In genomic region chr19:7410946-7411345, GRCh38 we compare ENCODE assay signal across 14 cellular contexts.
"Had no signal": no experiment of that assay in that cellular context is flagged by ENCODE, and none has a peak within 500 bp of the region (broad histone marks: within the 10 kb centered on the region; RNA-seq: fewer than 3 reads in every experiment).

No MANE protein-coding gene starts in this region.

- H3K9me3 Mint-ChIP-seq: activated CD4-positive, alpha-beta T cell treated with anti-CD3 and anti-CD28 coated beads, Interleukin-2, amount 10 ng/mL, durations not matched to agents 24 days and 14 days; naive B cell; neural progenitor cell; WTC11 had no signal

- H3K27ac ChIP-seq: colonic mucosa, esophagus muscularis mucosa, left lung, neural progenitor cell, ovary, thyroid gland had no signal

- DNase-seq: activated CD4-positive, alpha-beta T cell treated with anti-CD3 and anti-CD28 coated beads, Interleukin-2, amount 10 ng/mL, durations not matched to agents 24 days and 14 days; amniotic stem cell; colonic mucosa; hippocampal formation; kidney; left lung; naive B cell; ovary; stimulated activated CD4-positive, alpha-beta T cell treated with anti-CD3 and anti-CD28 coated beads, Interleukin-1b, Interleukin-23, amount 100 ng/mL, for 48 hours; T-helper 2 cell; thyroid gland had no signal

- H3K27ac Mint-ChIP-seq: activated CD4-positive, alpha-beta T cell treated with anti-CD3 and anti-CD28 coated beads, Interleukin-2, amount 10 ng/mL, durations not matched to agents 24 days and 14 days; neural progenitor cell had no signal

- H3K27me3 Mint-ChIP-seq: activated CD4-positive, alpha-beta T cell treated with anti-CD3 and anti-CD28 coated beads, Interleukin-2, amount 10 ng/mL, durations not matched to agents 24 days and 14 days; naive B cell had no signal

- ATAC-seq: WTC11 had no signal

- H3K4me3 Mint-ChIP-seq: activated CD4-positive, alpha-beta T cell treated with anti-CD3 and anti-CD28 coated beads, Interleukin-2, amount 10 ng/mL, durations not matched to agents 24 days and 14 days; neural progenitor cell; WTC11 had no signal
